In the genomic region with DNA sequence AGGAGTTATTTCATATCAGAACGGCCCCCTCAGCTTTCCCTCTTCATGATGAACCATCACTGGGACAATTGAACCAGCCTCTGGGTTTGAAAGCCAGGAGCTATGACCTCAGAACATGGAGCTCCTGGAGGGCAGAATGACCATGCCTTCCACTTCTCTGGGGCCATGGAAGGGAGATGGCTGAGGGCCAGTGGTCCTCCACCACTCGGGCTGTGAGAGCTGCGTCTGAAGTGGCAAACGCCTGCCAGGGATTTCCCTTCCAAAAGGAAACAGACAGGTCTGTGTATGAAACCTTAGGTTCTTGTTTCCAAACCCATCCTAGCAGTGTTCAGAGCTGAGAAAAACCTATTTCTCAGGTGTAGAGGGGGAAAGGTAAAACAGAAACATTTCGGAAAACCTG, we compare ENCODE assay signal across 14 cellular contexts. TPM values are rescaled to one million over a fixed set of nuclear protein-coding genes. Genes with fewer than 3 reads are reported as not detected.
DNase-seq lines count a peak whose midpoint lies in the region; ATAC-seq and TF ChIP-seq lines count a peak whose summit lies in the region.
"Had no signal": no experiment of that assay in that cellular context is flagged by ENCODE, and none has a peak within 500 bp of the region (broad histone marks: within the 10 kb centered on the region; RNA-seq: fewer than 3 reads in every experiment).

No MANE protein-coding gene starts in this region.

- H3K27me3 ChIP-seq in esophagus squamous epithelium (no peaks in the 10 kb centered on the region), suprapubic skin (no peaks in the 10 kb centered on the region)
- H3K27me3 ChIP-seq: Peyer's patch had no signal

- TF ChIP-seq POLR2A in esophagus squamous epithelium (IDR thresholded peaks at IDR 0.05) (no peak), suprapubic skin (IDR thresholded peaks at IDR 0.05) (no peak)

- no peak for TF ChIP-seq EP300 in suprapubic skin (IDR thresholded peaks at IDR 0.05)

- no peak for ATAC-seq in GM18502 (IDR thresholded peaks at IDR 0.05; ENCODE audit: poor library complexity, unreplicated experiment)
- ATAC-seq in GM21723 (IDR thresholded peaks at IDR 0.05; ENCODE audit: unreplicated experiment), result no peak

- H3K27ac ChIP-seq in esophagus squamous epithelium, result peak overlapping the region; percentile 86 to 97 (median 96)
- H3K27ac ChIP-seq in suprapubic skin, result peak overlapping the region; percentile 89
- H3K27ac ChIP-seq: Peyer's patch had no signal

- peaks cover 48 to 100% (median 89%) of the 10 kb centered on the region in 3 donors for H3K4me1 ChIP-seq in esophagus squamous epithelium
- peaks cover 96% of the 10 kb centered on the region for H3K4me1 ChIP-seq in suprapubic skin

- H3K36me3 ChIP-seq in esophagus squamous epithelium (peaks cover 0 to 17% (median 3%) of the 10 kb centered on the region in 3 donors), suprapubic skin (no peaks in the 10 kb centered on the region)
- H3K36me3 ChIP-seq: Peyer's patch had no signal

- WGBS in esophagus squamous epithelium, 2 donors, result 46 to 50% methylated on average over 1 to 4 of the region's 5 CpGs
- 64% methylated on average over 5 of the region's 5 CpGs for WGBS in suprapubic skin

- H3K9me3 ChIP-seq in esophagus squamous epithelium (no peaks in the 10 kb centered on the region), suprapubic skin (no peaks in the 10 kb centered on the region)
- H3K9me3 ChIP-seq: Peyer's patch had no signal

- DNase-seq in DMS79 (lab: John Stamatoyannopoulos, UW) (peak; percentile 2), DMS79 treated with DMSO at 0.1 percent for 48 hours (lab: John Stamatoyannopoulos, UW) (no peak), NCI-H2196 (lab: John Stamatoyannopoulos, UW; ENCODE audit: unreplicated experiment) (peak; percentile 50), esophagus squamous epithelium (lab: John Stamatoyannopoulos, UW) (no peak), suprapubic skin (ENCODE audit: low spot score in 2 of 2) (no peak), NCI-H1694 (lab: John Stamatoyannopoulos, UW) (no peak)
- DNase-seq: 8988T, C1 segment of cervical spinal cord, GOT3, NCI-H1417 treated with DMSO at 0.1 percent for 48 hours, NCI-H748 treated with DMSO at 0.1 percent for 48 hours, Peyer's patch had no signal

- intact Hi-C loops in esophagus squamous epithelium (cut with DNase I), result no loop called here

- H3K4me3 ChIP-seq in esophagus squamous epithelium (no peak overlapping the region), suprapubic skin (no peak overlapping the region)
- H3K4me3 ChIP-seq: Peyer's patch had no signal

- TF ChIP-seq CTCF in esophagus squamous epithelium (IDR thresholded peaks at IDR 0.05) (no peak), suprapubic skin (IDR thresholded peaks at IDR 0.05) (no peak)

RNA-seq across cellular contexts. Expression of gene PKP1, which starts 22.5 kb away (rescaled TPM):
- total RNA-seq in esophagus squamous epithelium, result 100 to 1,000 TPM; 263 to 706 (median 410) TPM
- 1,000 to 10,000 TPM in 3 of 4 donors, 100 to 1,000 TPM in 1; 888 to 1,187 (median 1,096) TPM for total RNA-seq in suprapubic skin

Comparison
In these comparisons a context has a peak if more than half of its experiments do, and no peak if none do; other contexts are left out.
1. DNase-seq: peak in DMS79 (single experiment) and NCI-H2196 (single experiment); none in DMS79 treated with DMSO at 0.1 percent for 48 hours (single experiment), esophagus squamous epithelium (single experiment), suprapubic skin (0 of 2) and NCI-H1694 (single experiment).